ENCODE assay signal across 1 cellular context in the genomic region with DNA sequence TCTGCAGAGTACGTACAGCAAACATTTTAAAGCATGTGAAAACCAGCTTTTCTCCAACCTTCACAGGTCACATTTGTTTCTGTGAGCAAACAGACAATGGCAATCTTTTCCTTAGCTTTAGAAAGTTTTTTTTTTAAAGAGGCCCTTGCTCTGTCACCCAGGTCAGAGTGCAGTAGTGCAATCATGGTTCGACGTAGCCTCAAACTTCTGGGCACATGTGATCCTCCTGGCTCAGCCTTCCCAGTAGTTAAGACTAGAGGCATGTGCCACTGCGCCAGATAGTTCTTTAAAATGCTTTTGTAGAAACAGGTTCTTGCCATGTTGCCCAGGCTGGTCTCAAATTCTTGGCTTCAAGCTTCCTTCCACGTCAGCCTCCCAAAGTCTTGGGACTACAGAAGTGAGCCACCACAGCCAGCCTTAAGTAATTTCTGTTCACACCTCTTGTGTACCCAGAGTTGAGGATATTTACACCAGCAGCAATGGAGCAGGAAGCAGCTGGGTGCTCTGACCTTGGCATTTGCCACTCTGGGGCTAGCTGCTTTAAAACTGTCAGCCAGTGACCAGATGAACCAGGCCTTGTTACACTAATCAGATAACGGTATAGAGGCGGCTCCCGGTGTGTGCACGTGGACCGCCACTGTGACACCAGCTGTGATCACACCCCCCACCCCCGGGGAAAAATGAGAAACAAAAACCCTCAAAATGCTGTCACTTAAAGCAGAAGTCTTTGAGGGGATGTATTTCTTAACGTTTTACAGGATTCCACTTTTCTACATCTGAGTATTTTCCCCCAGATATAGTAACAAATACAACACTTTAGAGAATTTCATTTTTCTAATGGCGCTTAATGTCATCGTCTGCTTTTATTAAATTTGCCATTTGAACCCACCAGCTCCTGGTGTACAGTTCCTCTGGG.
TF ChIP-seq lines count a peak whose summit lies in the region.

No MANE protein-coding gene starts in this region.

TF ChIP-seq in HepG2, 621 proteins besides CTCF, POLR2A, EP300 and RAD21 (continued from another document and continues in another):
- TF ChIP-seq ZNF639 (CRISPR knock-in tag; conservative IDR thresholded peaks at IDR 0.05): peak; percentile 57; the same call in 1 of the 2 replicates
- no peak for TF ChIP-seq ZBTB1 (CRISPR knock-in tag; IDR thresholded peaks at IDR 0.05; ENCODE audit: borderline replicate concordance)
- TF ChIP-seq, protein P1, sequence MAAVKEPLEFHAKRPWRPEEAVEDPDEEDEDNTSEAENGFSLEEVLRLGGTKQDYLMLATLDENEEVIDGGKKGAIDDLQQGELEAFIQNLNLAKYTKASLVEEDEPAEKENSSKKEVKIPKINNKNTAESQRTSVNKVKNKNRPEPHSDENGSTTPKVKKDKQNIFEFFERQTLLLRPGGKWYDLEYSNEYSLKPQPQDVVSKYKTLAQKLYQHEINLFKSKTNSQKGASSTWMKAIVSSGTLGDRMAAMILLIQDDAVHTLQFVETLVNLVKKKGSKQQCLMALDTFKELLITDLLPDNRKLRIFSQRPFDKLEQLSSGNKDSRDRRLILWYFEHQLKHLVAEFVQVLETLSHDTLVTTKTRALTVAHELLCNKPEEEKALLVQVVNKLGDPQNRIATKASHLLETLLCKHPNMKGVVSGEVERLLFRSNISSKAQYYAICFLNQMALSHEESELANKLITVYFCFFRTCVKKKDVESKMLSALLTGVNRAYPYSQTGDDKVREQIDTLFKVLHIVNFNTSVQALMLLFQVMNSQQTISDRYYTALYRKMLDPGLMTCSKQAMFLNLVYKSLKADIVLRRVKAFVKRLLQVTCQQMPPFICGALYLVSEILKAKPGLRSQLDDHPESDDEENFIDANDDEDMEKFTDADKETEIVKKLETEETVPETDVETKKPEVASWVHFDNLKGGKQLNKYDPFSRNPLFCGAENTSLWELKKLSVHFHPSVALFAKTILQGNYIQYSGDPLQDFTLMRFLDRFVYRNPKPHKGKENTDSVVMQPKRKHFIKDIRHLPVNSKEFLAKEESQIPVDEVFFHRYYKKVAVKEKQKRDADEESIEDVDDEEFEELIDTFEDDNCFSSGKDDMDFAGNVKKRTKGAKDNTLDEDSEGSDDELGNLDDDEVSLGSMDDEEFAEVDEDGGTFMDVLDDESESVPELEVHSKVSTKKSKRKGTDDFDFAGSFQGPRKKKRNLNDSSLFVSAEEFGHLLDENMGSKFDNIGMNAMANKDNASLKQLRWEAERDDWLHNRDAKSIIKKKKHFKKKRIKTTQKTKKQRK (IDR thresholded peaks at IDR 0.05; ENCODE audit: low read length): no peak
- no peak for TF ChIP-seq ONECUT2 (CRISPR knock-in tag; IDR thresholded peaks at IDR 0.05)
- TF ChIP-seq RFXANK (CRISPR knock-in tag; IDR thresholded peaks at IDR 0.05): no peak
- peak; percentile 99 for TF ChIP-seq TBX2 (CRISPR knock-in tag; IDR thresholded peaks at IDR 0.05; ENCODE audit: borderline replicate concordance)
- no peak; the same call in 1 of the 2 replicates for TF ChIP-seq ZNF3 (CRISPR knock-in tag; IDR thresholded peaks at IDR 0.05)
- no peak for TF ChIP-seq ZNF83 (CRISPR knock-in tag; IDR thresholded peaks at IDR 0.05; ENCODE audit: borderline replicate concordance)
- no peak for TF ChIP-seq POLR2AphosphoS5 (IDR thresholded peaks at IDR 0.05; ENCODE audit: low read depth, low read length)
- no peak for TF ChIP-seq CHD2 (IDR thresholded peaks at IDR 0.05; ENCODE audit: low read depth, low read length)
- TF ChIP-seq ZNF761 (CRISPR knock-in tag; conservative IDR thresholded peaks at IDR 0.05): no peak
- TF ChIP-seq, protein P2, sequence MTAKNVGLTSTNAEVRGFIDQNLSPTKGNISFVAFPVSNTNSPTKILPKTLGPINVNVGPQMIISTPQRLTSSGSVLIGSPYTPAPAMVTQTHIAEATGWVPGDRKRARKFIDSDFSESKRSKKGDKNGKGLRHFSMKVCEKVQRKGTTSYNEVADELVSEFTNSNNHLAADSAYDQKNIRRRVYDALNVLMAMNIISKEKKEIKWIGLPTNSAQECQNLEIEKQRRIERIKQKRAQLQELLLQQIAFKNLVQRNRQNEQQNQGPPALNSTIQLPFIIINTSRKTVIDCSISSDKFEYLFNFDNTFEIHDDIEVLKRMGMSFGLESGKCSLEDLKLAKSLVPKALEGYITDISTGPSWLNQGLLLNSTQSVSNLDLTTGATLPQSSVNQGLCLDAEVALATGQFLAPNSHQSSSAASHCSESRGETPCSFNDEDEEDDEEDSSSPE (CRISPR knock-in tag; IDR thresholded peaks at IDR 0.05): 0 out of 2 replicates have a peak, but pooled peaks have one; percentile 28
- TF ChIP-seq ZNF512B (CRISPR knock-in tag; IDR thresholded peaks at IDR 0.05; ENCODE audit: borderline replicate concordance): no peak
- TF ChIP-seq ZC3H13 (CRISPR knock-in tag; IDR thresholded peaks at IDR 0.05): no peak
- TF ChIP-seq ZNF44 (CRISPR knock-in tag; IDR thresholded peaks at IDR 0.05): no peak
- peak; percentile 86 for TF ChIP-seq ELF3 (CRISPR knock-in tag; IDR thresholded peaks at IDR 0.05)
- no peak for TF ChIP-seq ARNT2 (CRISPR knock-in tag; IDR thresholded peaks at IDR 0.05; ENCODE audit: low read depth)
- no peak for TF ChIP-seq NFE2L2 (IDR thresholded peaks at IDR 0.05; ENCODE audit: low read length)
- TF ChIP-seq, protein P3, sequence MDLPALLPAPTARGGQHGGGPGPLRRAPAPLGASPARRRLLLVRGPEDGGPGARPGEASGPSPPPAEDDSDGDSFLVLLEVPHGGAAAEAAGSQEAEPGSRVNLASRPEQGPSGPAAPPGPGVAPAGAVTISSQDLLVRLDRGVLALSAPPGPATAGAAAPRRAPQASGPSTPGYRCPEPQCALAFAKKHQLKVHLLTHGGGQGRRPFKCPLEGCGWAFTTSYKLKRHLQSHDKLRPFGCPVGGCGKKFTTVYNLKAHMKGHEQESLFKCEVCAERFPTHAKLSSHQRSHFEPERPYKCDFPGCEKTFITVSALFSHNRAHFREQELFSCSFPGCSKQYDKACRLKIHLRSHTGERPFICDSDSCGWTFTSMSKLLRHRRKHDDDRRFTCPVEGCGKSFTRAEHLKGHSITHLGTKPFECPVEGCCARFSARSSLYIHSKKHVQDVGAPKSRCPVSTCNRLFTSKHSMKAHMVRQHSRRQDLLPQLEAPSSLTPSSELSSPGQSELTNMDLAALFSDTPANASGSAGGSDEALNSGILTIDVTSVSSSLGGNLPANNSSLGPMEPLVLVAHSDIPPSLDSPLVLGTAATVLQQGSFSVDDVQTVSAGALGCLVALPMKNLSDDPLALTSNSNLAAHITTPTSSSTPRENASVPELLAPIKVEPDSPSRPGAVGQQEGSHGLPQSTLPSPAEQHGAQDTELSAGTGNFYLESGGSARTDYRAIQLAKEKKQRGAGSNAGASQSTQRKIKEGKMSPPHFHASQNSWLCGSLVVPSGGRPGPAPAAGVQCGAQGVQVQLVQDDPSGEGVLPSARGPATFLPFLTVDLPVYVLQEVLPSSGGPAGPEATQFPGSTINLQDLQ (CRISPR knock-in tag; IDR thresholded peaks at IDR 0.05): no peak
- TF ChIP-seq ELK4 (CRISPR knock-in tag; IDR thresholded peaks at IDR 0.05; ENCODE audit: borderline replicate concordance): no peak
- TF ChIP-seq, protein P4, sequence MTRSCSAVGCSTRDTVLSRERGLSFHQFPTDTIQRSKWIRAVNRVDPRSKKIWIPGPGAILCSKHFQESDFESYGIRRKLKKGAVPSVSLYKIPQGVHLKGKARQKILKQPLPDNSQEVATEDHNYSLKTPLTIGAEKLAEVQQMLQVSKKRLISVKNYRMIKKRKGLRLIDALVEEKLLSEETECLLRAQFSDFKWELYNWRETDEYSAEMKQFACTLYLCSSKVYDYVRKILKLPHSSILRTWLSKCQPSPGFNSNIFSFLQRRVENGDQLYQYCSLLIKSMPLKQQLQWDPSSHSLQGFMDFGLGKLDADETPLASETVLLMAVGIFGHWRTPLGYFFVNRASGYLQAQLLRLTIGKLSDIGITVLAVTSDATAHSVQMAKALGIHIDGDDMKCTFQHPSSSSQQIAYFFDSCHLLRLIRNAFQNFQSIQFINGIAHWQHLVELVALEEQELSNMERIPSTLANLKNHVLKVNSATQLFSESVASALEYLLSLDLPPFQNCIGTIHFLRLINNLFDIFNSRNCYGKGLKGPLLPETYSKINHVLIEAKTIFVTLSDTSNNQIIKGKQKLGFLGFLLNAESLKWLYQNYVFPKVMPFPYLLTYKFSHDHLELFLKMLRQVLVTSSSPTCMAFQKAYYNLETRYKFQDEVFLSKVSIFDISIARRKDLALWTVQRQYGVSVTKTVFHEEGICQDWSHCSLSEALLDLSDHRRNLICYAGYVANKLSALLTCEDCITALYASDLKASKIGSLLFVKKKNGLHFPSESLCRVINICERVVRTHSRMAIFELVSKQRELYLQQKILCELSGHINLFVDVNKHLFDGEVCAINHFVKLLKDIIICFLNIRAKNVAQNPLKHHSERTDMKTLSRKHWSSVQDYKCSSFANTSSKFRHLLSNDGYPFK (CRISPR knock-in tag; IDR thresholded peaks at IDR 0.05; ENCODE audit: borderline replicate concordance): no peak
- no peak for TF ChIP-seq ZNF451 (CRISPR knock-in tag; IDR thresholded peaks at IDR 0.05)
- TF ChIP-seq, protein P5, sequence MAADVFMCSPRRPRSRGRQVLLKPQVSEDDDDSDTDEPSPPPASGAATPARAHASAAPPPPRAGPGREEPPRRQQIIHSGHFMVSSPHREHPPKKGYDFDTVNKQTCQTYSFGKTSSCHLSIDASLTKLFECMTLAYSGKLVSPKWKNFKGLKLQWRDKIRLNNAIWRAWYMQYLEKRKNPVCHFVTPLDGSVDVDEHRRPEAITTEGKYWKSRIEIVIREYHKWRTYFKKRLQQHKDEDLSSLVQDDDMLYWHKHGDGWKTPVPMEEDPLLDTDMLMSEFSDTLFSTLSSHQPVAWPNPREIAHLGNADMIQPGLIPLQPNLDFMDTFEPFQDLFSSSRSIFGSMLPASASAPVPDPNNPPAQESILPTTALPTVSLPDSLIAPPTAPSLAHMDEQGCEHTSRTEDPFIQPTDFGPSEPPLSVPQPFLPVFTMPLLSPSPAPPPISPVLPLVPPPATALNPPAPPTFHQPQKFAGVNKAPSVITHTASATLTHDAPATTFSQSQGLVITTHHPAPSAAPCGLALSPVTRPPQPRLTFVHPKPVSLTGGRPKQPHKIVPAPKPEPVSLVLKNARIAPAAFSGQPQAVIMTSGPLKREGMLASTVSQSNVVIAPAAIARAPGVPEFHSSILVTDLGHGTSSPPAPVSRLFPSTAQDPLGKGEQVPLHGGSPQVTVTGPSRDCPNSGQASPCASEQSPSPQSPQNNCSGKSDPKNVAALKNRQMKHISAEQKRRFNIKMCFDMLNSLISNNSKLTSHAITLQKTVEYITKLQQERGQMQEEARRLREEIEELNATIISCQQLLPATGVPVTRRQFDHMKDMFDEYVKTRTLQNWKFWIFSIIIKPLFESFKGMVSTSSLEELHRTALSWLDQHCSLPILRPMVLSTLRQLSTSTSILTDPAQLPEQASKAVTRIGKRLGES (CRISPR knock-in tag; IDR thresholded peaks at IDR 0.05; ENCODE audit: borderline replicate concordance): no peak
- TF ChIP-seq ZNF703 (CRISPR knock-in tag; IDR thresholded peaks at IDR 0.05; ENCODE audit: borderline replicate concordance): no peak
- TF ChIP-seq BCL6 (CRISPR knock-in tag; IDR thresholded peaks at IDR 0.05): peak; percentile 70
- TF ChIP-seq ZSCAN22 (CRISPR knock-in tag; IDR thresholded peaks at IDR 0.05): no peak
